ENCODE assay signal across 15 cellular contexts in genomic region chr9:85292261-85292660, GRCh38.
DNase-seq lines count a peak whose midpoint lies in the region; FAIRE-seq and TF ChIP-seq lines count a peak whose summit lies in the region.
"Had no signal": no experiment of that assay in that cellular context is flagged by ENCODE, and none has a peak within 500 bp of the region (broad histone marks: within the 10 kb centered on the region; RNA-seq: fewer than 3 reads in every experiment).

No MANE protein-coding gene starts in this region.

- H2BK20ac ChIP-seq in H9 (ENCODE audit: low read depth, low read length, poor library complexity, severe bottlenecking) (no peak overlapping the region), H1 (ENCODE audit: low read length) (no peak overlapping the region)

- TF ChIP-seq EP300 in H1 (IDR thresholded peaks at IDR 0.05; ENCODE audit: borderline replicate concordance in 1 of 2, low read depth in 2 of 2, low read length in 2 of 2), result no peak

- H3T11ph ChIP-seq in H9 (ENCODE audit: low read length), result no peak overlapping the region

- no peak overlapping the region for H3K4me3 Mint-ChIP-seq in H9
- H3K4me3 Mint-ChIP-seq: B cell; CD4-positive, alpha-beta T cell had no signal

- FAIRE-seq in H1 (lab: Jason Lieb, UNC), result no peak

- H3K79me1 ChIP-seq in H9 (ENCODE audit: insufficient read depth, low read depth, low read length, poor library complexity, severe bottlenecking), result no peaks in the 10 kb centered on the region
- H3K79me1 ChIP-seq in H1 (ENCODE audit: low read depth, low read length), result no peaks in the 10 kb centered on the region
- no peaks in the 10 kb centered on the region for H3K79me1 ChIP-seq in mesendoderm (ENCODE audit: low read length)

- H3K4ac ChIP-seq in H9 (ENCODE audit: low read depth, low read length) (no peak overlapping the region), H1 (replicated peaks; ENCODE audit: insufficient read length, low read depth, low read length) (no peak overlapping the region), mesendoderm (ENCODE audit: low read depth, low read length) (no peak overlapping the region)

- H3K18ac ChIP-seq in H9 (ENCODE audit: insufficient read length, low read depth, low read length), result no peak overlapping the region
- no peak overlapping the region for H3K18ac ChIP-seq in H1 (ENCODE audit: extremely low read depth, low read length)
- H3K18ac ChIP-seq in mesendoderm (ENCODE audit: low read length), result no peak overlapping the region

- H3K27me3 ChIP-seq in BLaER1 treated with 17β-estradiol and CSF1 and Interleukin-3, amounts not matched to agents 10 nM and 100 nM, result peaks cover 0 to 18% (median 8%) of the 10 kb centered on the region in 11 experiments; a peak in 8 of 22 replicates
- no peaks in the 10 kb centered on the region for H3K27me3 ChIP-seq in H9 (ENCODE audit: insufficient read depth, low read length)
- no peaks in the 10 kb centered on the region for H3K27me3 ChIP-seq in H1 (replicated peaks in 1 of 4; ENCODE audit: control insufficient read depth in 3 of 4, extremely low read depth in 1 of 4, insufficient read depth in 3 of 4, low read length in 3 of 4)
- H3K27me3 ChIP-seq in mesendoderm (ENCODE audit: insufficient read depth, low read length, poor library complexity), result no peaks in the 10 kb centered on the region
- H3K27me3 ChIP-seq in colonic mucosa, result no peaks in the 10 kb centered on the region

- H2AFZ ChIP-seq in H9 (ENCODE audit: low read length), result no peak overlapping the region
- no peak overlapping the region for H2AFZ ChIP-seq in H1 (ENCODE audit: low read length)

- H3K36me3 Mint-ChIP-seq in H9 (ENCODE audit: insufficient read depth in 1 of 3, low read depth in 3 of 3), result peaks cover 3 to 14% (median 5%) of the 10 kb centered on the region in 3 experiments; a peak in 6 of 7 replicates

- no peak overlapping the region for H2BK15ac ChIP-seq in H9 (ENCODE audit: low read depth, low read length)
- H2BK15ac ChIP-seq in H1 (ENCODE audit: low read length), result no peak overlapping the region
- no peak overlapping the region for H2BK15ac ChIP-seq in mesendoderm (replicated peaks; ENCODE audit: low read depth)

- H4K91ac ChIP-seq in H9 (ENCODE audit: insufficient read length, low read depth, low read length), result no peak overlapping the region
- H4K91ac ChIP-seq in H1 (replicated peaks; ENCODE audit: insufficient read length, low read length), result no peak overlapping the region

- no peaks in the 10 kb centered on the region for H4K20me1 ChIP-seq in BLaER1 treated with 17β-estradiol and CSF1 and Interleukin-3, amounts not matched to agents 10 nM and 100 nM
- H4K20me1 ChIP-seq in H9 (ENCODE audit: control insufficient read depth, insufficient read depth, insufficient read length) (no peaks in the 10 kb centered on the region), H1 (replicated peaks in 1 of 2; ENCODE audit: control insufficient read depth in 1 of 2, insufficient read depth in 2 of 2, low read length in 2 of 2) (no peaks in the 10 kb centered on the region)

- H3K23ac ChIP-seq in H9 (ENCODE audit: insufficient read length, low read depth, low read length) (no peak overlapping the region), H1 (ENCODE audit: insufficient read length) (no peak overlapping the region), mesendoderm (ENCODE audit: low read length) (no peak overlapping the region)

- H3K4me2 ChIP-seq in BLaER1 treated with 17β-estradiol and CSF1 and Interleukin-3, amounts not matched to agents 10 nM and 100 nM, result peak overlapping the region in 8 of 11 experiments; percentile 55 to 84 (median 72); a peak in 16 of 22 replicates
- H3K4me2 ChIP-seq in H9 (ENCODE audit: insufficient read depth, insufficient read length, low read length) (no peak overlapping the region), H1 (ENCODE audit: insufficient read depth in 1 of 2, low read depth in 2 of 2, low read length in 2 of 2) (no peak overlapping the region), mesendoderm (ENCODE audit: low read length) (no peak overlapping the region)

- peak; percentile 17 to 35; a peak in 2 of 4 replicates for TF ChIP-seq RAD21 in H1 (IDR thresholded peaks at IDR 0.05 in 1 of 2, conservative IDR thresholded peaks at IDR 0.05 in 1 of 2; ENCODE audit: low read depth in 2 of 2, low read length in 2 of 2)

- H2BK12ac ChIP-seq in H9 (ENCODE audit: insufficient read length, low read depth, low read length) (no peak overlapping the region), H1 (ENCODE audit: low read depth, low read length) (no peak overlapping the region)

- H3K9me3 ChIP-seq in BLaER1 treated with 17β-estradiol and CSF1 and Interleukin-3, amounts not matched to agents 10 nM and 100 nM (replicated peaks in 1 of 11), result peaks cover 8 to 22% (median 10%) of the 10 kb centered on the region in 11 experiments; a peak in 20 of 22 replicates
- H3K9me3 ChIP-seq in H9 (ENCODE audit: control insufficient read depth, low read depth, low read length), result peaks cover 8% of the 10 kb centered on the region
- H3K9me3 ChIP-seq in H1 (ENCODE audit: insufficient read depth in 2 of 2, low read depth in 1 of 2, low read length in 1 of 2), result peaks cover 2 to 13% of the 10 kb centered on the region in 2 experiments; a peak in 2 of 4 replicates
- no peaks in the 10 kb centered on the region for H3K9me3 ChIP-seq in colonic mucosa

- no peak overlapping the region for H4K5ac ChIP-seq in H9 (ENCODE audit: insufficient read length, low read depth, low read length)
- no peak overlapping the region for H4K5ac ChIP-seq in H1 (ENCODE audit: insufficient read length, low read depth, low read length)
- no peak overlapping the region for H4K5ac ChIP-seq in mesendoderm (ENCODE audit: low read length)

- H3K27me3 Mint-ChIP-seq in H9 (ENCODE audit: low read depth), result no peaks in the 10 kb centered on the region; the same call in 1 of the 2 replicates

- H3K79me2 ChIP-seq in H9 (ENCODE audit: insufficient read depth, low read length) (no peaks in the 10 kb centered on the region), H1 (ENCODE audit: control insufficient read depth in 1 of 2, insufficient read depth in 2 of 2, low read length in 2 of 2) (no peaks in the 10 kb centered on the region), mesendoderm (ENCODE audit: control insufficient read depth, insufficient read depth, low read length) (no peaks in the 10 kb centered on the region)

- H3K4me1 ChIP-seq in BLaER1 treated with 17β-estradiol and CSF1 and Interleukin-3, amounts not matched to agents 10 nM and 100 nM, result peaks cover 8 to 28% (median 23%) of the 10 kb centered on the region in 10 experiments; a peak in 19 of 20 replicates
- H3K4me1 ChIP-seq in H9 (ENCODE audit: insufficient read depth, low read length) (no peaks in the 10 kb centered on the region; the same call in 1 of the 2 replicates), H1 (replicated peaks in 1 of 4; ENCODE audit: control insufficient read depth in 3 of 4, insufficient read depth in 4 of 4, low read length in 3 of 4) (no peaks in the 10 kb centered on the region; a peak in 1 of 7 replicates), mesendoderm (ENCODE audit: control insufficient read depth, low read depth, low read length) (no peaks in the 10 kb centered on the region), colonic mucosa (no peaks in the 10 kb centered on the region)

- H3K27ac Mint-ChIP-seq in H9, result no peak overlapping the region
- H3K27ac Mint-ChIP-seq: B cell; CD4-positive, alpha-beta T cell had no signal

- POLR2A ChIA-PET in H1 (lab: Charles Lee; ENCODE audit: partially characterized antibody), result no interaction called here

- H3K27ac ChIP-seq in BLaER1 treated with 17β-estradiol and CSF1 and Interleukin-3, amounts not matched to agents 10 nM and 100 nM, result peak overlapping the region in 1 of 11 experiments; percentile 5; a peak in 1 of 22 replicates
- H3K27ac ChIP-seq in H9 (ENCODE audit: insufficient read length, low read depth, low read length), result no peak overlapping the region
- H3K27ac ChIP-seq in H1 (ENCODE audit: low read depth, low read length), result no peak overlapping the region
- H3K27ac ChIP-seq in mesendoderm (ENCODE audit: low read depth, low read length), result no peak overlapping the region
- no peak overlapping the region for H3K27ac ChIP-seq in colonic mucosa
- H3K27ac ChIP-seq: C4-2B had no signal

- DNase-seq in H9 (no peak), H1 (ENCODE audit: low read depth in 1 of 2, low spot score in 2 of 2) (no peak), mesendoderm (peak; percentile 21), ecto neural progenitor cell (ENCODE audit: low spot score) (no peak), colonic mucosa (no peak), GDM1 (lab: John Stamatoyannopoulos, UW) (no peak)
- DNase-seq: CD4-positive, alpha-beta T cell; DMS153; DMS79; GF-D8; GOT3; HCEC 1CT had no signal

- no peak overlapping the region for H4K8ac ChIP-seq in H9 (replicated peaks; ENCODE audit: insufficient read length, low read depth, low read length)
- H4K8ac ChIP-seq in H1 (ENCODE audit: extremely low read depth, insufficient read depth, low read length), result no peak overlapping the region
- H4K8ac ChIP-seq in mesendoderm (ENCODE audit: low read depth, low read length), result no peak overlapping the region

- H3K14ac ChIP-seq in H9 (ENCODE audit: insufficient read depth, low read length) (no peak overlapping the region; the same call in 1 of the 2 replicates), H1 (ENCODE audit: insufficient read length) (no peak overlapping the region)

- H2BK5ac ChIP-seq in H9 (ENCODE audit: insufficient read length, low read length), result no peak overlapping the region
- H2BK5ac ChIP-seq in H1 (ENCODE audit: low read depth, low read length), result no peak overlapping the region
- no peak overlapping the region for H2BK5ac ChIP-seq in mesendoderm (ENCODE audit: low read length)

- TF ChIP-seq CTCF in H9 (conservative IDR thresholded peaks at IDR 0.05), result peak; percentile 22; the same call in 2 of the 3 replicates
- peak in 1 of 3 experiments; percentile 28; a peak in 2 of 4 replicates for TF ChIP-seq CTCF in H1 (IDR thresholded peaks at IDR 0.05; ENCODE audit: control extremely low read depth in 1 of 3, insufficient read depth in 1 of 3, low read depth in 1 of 3, low read length in 3 of 3)
- no peak for TF ChIP-seq CTCF in colonic mucosa (IDR thresholded peaks at IDR 0.05)

- H3K4me1 Mint-ChIP-seq in H9, result no peaks in the 10 kb centered on the region

- CTCF ChIA-PET in H1 (lab: Charles Lee; ENCODE audit: partially characterized antibody), result interaction anchor here (1.0 to 1.4 kb wide), 3 partner anchors 31 to 150 kb away, joined by 4 to 5 read pairs (median 4); no protein-coding TSS in a partner anchor

- H3K23me2 ChIP-seq in H9 (ENCODE audit: insufficient read length, low read depth, low read length, poor library complexity, severe bottlenecking) (no peaks in the 10 kb centered on the region), H1 (ENCODE audit: low read depth, low read length) (no peaks in the 10 kb centered on the region)

- peaks cover 10 to 11% of the 10 kb centered on the region in 2 experiments for H3K9me3 Mint-ChIP-seq in H9

- H3K56ac ChIP-seq in H9 (ENCODE audit: insufficient read length, low read depth, low read length) (no peak overlapping the region), H1 (replicated peaks; ENCODE audit: insufficient read length, low read depth, low read length) (no peak overlapping the region), mesendoderm (ENCODE audit: low read length) (no peak overlapping the region)

- H2AK5ac ChIP-seq in H9 (ENCODE audit: insufficient read length, low read length), result no peak overlapping the region
- H2AK5ac ChIP-seq in H1 (ENCODE audit: low read depth, low read length), result no peak overlapping the region
- H2AK5ac ChIP-seq in mesendoderm (ENCODE audit: low read length), result no peak overlapping the region

- intact Hi-C loops in colonic mucosa (cut with DNase I), result no loop called here

- H3K36me3 ChIP-seq in BLaER1 treated with 17β-estradiol and CSF1 and Interleukin-3, amounts not matched to agents 10 nM and 100 nM, result no peaks in the 10 kb centered on the region
- H3K36me3 ChIP-seq in H1 (ENCODE audit: control insufficient read depth in 2 of 4, insufficient read depth in 4 of 4, low read length in 3 of 4), result peaks cover 0 to 3% (median 0%) of the 10 kb centered on the region in 4 experiments; a peak in 1 of 8 replicates
- H3K36me3 ChIP-seq in mesendoderm (ENCODE audit: control insufficient read depth, insufficient read depth, low read length), result no peaks in the 10 kb centered on the region
- H3K36me3 ChIP-seq in colonic mucosa, result no peaks in the 10 kb centered on the region

- H3K4me3 ChIP-seq in BLaER1 treated with 17β-estradiol and CSF1 and Interleukin-3, amounts not matched to agents 10 nM and 100 nM, result no peak overlapping the region
- H3K4me3 ChIP-seq in H1 (ENCODE audit: extremely low read depth in 1 of 4, insufficient read depth in 2 of 4, low read depth in 3 of 4, low read length in 4 of 4), result no peak overlapping the region
- H3K4me3 ChIP-seq in mesendoderm (ENCODE audit: low read length), result no peak overlapping the region
- no peak overlapping the region for H3K4me3 ChIP-seq in colonic mucosa

- H2BK120ac ChIP-seq in H9 (ENCODE audit: low read depth, low read length, poor library complexity, severe bottlenecking) (no peak overlapping the region), H1 (replicated peaks; ENCODE audit: low read depth, low read length) (no peak overlapping the region), mesendoderm (ENCODE audit: low read depth, low read length) (no peak overlapping the region)

- no peak for TF ChIP-seq POLR2A in H1 (IDR thresholded peaks at IDR 0.05; ENCODE audit: control extremely low read depth in 1 of 2, low read depth in 2 of 2, low read length in 2 of 2)

- H3K9ac ChIP-seq in BLaER1 treated with 17β-estradiol and CSF1 and Interleukin-3, amounts not matched to agents 10 nM and 100 nM, result no peak overlapping the region
- H3K9ac ChIP-seq in H9 (ENCODE audit: extremely low read depth, insufficient read length, low read length) (no peak overlapping the region), H1 (replicated peaks in 1 of 4; ENCODE audit: extremely low read depth in 1 of 4, low read depth in 3 of 4, low read length in 3 of 4) (no peak overlapping the region), mesendoderm (ENCODE audit: low read length) (no peak overlapping the region), colonic mucosa (ENCODE audit: low read depth in 2 of 2, low read length in 2 of 2) (no peak overlapping the region)

- no CpG with 5 or more reads among the region's 4 CpGs for WGBS in H9 (ENCODE audit: extremely low coverage, insufficient read length, low lambda C conversion rate)
- 79% methylated on average over 4 of the region's 4 CpGs; no CpG with 5 or more reads in 1 of the 2 experiments for WGBS in H1 (ENCODE audit: extremely low coverage in 1 of 2, insufficient coverage in 1 of 2, insufficient read length in 1 of 2, insufficient replicate concordance in 2 of 2, low coverage in 1 of 2, low lambda C conversion rate in 2 of 2, missing lambda C conversion rate in 1 of 2), 2 experiments
- no CpG with 5 or more reads among the region's 4 CpGs for WGBS in mesendoderm (ENCODE audit: extremely low coverage, insufficient coverage, low lambda C conversion rate)

Comparison
In these comparisons a context has a peak if more than half of its experiments do, and no peak if none do; other contexts are left out.
1. H3K4me2 ChIP-seq: peak in BLaER1 treated with 17β-estradiol and CSF1 and Interleukin-3, amounts not matched to agents 10 nM and 100 nM (8 of 11); none in H9 (single experiment), H1 (0 of 2) and mesendoderm (single experiment).